11 cellular contexts compared by ENCODE assay signal in the genomic region with DNA sequence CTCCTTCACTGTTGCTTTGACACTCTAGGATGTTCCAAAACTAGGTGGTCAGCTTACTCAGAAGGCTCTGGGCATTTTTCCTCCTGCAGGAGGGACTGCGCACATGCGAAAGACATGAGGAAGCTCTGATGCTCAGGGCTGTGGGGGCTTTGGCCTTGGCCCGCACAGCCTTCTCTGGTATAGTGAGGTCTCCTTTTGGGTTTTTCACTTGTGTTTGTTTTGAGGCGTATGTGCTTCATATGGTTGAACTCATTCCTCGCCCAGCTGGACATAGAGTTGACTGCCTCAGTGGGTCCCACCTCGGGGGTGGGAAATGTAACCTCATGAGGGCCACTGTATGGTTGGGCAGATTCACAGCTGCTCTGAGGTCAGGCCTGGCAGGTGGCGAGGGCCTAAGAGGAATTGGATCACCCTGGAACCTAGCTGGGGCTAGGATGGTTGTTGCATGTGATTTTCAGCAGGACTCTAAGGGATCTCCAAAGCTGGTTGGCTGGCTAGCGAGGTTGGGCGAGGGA.
DNase-seq lines count a peak whose midpoint lies in the region; ATAC-seq and TF ChIP-seq lines count a peak whose summit lies in the region.
"Had no signal": no experiment of that assay in that cellular context is flagged by ENCODE, and none has a peak within 500 bp of the region (broad histone marks: within the 10 kb centered on the region; RNA-seq: fewer than 3 reads in every experiment).

No MANE protein-coding gene starts in this region.

- TF ChIP-seq POLR2A in tibial nerve (IDR thresholded peaks at IDR 0.05) (no peak), ovary (IDR thresholded peaks at IDR 0.05) (no peak), gastroesophageal sphincter (IDR thresholded peaks at IDR 0.05) (no peak)

- H3K9me3 Mint-ChIP-seq in activated T-cell treated with anti-CD3 and anti-CD28 coated beads, Interleukin-2, amount 50 U/mL, for 72 hours, result no peaks in the 10 kb centered on the region

- no peak overlapping the region for H3K4me3 ChIP-seq in HL-60 (replicated peaks; ENCODE audit: insufficient read depth, low read length)
- no peak overlapping the region for H3K4me3 ChIP-seq in tibial nerve
- no peak overlapping the region for H3K4me3 ChIP-seq in ovary
- no peak overlapping the region for H3K4me3 ChIP-seq in gastroesophageal sphincter
- H3K4me3 ChIP-seq: skin epidermis, uterus had no signal

- DNase-seq in activated T-cell treated with anti-CD3 and anti-CD28 coated beads, Interleukin-2, amount 50 U/mL, for 72 hours, result no peak
- no peak for DNase-seq in activated T-cell treated with anti-CD3 and anti-CD28 coated beads, Interleukin-2, amount 50 U/mL, for 1 hour
- DNase-seq in HL-60 (ENCODE audit: low read depth in 1 of 2, low spot score in 1 of 2) (no peak), tibial nerve (ENCODE audit: low spot score in 2 of 2) (no peak), ovary (no peak)
- no peak for DNase-seq in effector CD4-positive, alpha-beta T cell
- DNase-seq: EL, uterus had no signal

- H3K27ac ChIP-seq in HL-60 (replicated peaks), result peak overlapping the region; percentile 11; the same call in 1 of the 2 replicates
- H3K27ac ChIP-seq in layer of hippocampus (ENCODE audit: low read depth, low read length), result peak overlapping the region; percentile 90
- peak overlapping the region; percentile 30 to 92 (median 71) for H3K27ac ChIP-seq in tibial nerve
- no peak overlapping the region for H3K27ac ChIP-seq in ovary
- peak overlapping the region in 2 of 4 donors; percentile 34 to 42 for H3K27ac ChIP-seq in gastroesophageal sphincter
- H3K27ac ChIP-seq: uterus had no signal

- H3K27me3 ChIP-seq in HL-60 (ENCODE audit: insufficient read depth, poor library complexity, severe bottlenecking) (no peaks in the 10 kb centered on the region), layer of hippocampus (ENCODE audit: control insufficient read depth, insufficient read depth, low read length) (no peaks in the 10 kb centered on the region), tibial nerve (no peaks in the 10 kb centered on the region), ovary (no peaks in the 10 kb centered on the region), gastroesophageal sphincter (no peaks in the 10 kb centered on the region)
- H3K27me3 ChIP-seq: uterus had no signal

- ATAC-seq in activated T-cell treated with anti-CD3 and anti-CD28 coated beads, Interleukin-2, amount 50 U/mL, for 72 hours (replicated peaks in 1 of 2), result peak in 1 of 2 donors; percentile 18
- no peak for ATAC-seq in gastroesophageal sphincter

- 96 to 97% methylated on average over 9 of the region's 9 CpGs for WGBS in tibial nerve, 2 donors
- 88 to 99% (median 93%) methylated on average over 9 of the region's 9 CpGs for WGBS in ovary, 3 donors
- 100% methylated on average over 2 of the region's 9 CpGs; no CpG with 5 or more reads in 1 of the 2 donors for WGBS in gastroesophageal sphincter (ENCODE audit: low coverage in 1 of 2), 2 donors

- H3K4me1 Mint-ChIP-seq in activated T-cell treated with anti-CD3 and anti-CD28 coated beads, Interleukin-2, amount 50 U/mL, for 72 hours (ENCODE audit: low read depth), result peaks cover 69% of the 10 kb centered on the region

- TF ChIP-seq CTCF in HL-60 (IDR thresholded peaks at IDR 0.05; ENCODE audit: insufficient read depth, low read length) (no peak), tibial nerve (IDR thresholded peaks at IDR 0.05) (no peak), ovary (IDR thresholded peaks at IDR 0.05) (no peak), gastroesophageal sphincter (IDR thresholded peaks at IDR 0.05) (no peak)

- no peak overlapping the region for H3K27ac Mint-ChIP-seq in activated T-cell treated with anti-CD3 and anti-CD28 coated beads, Interleukin-2, amount 50 U/mL, for 72 hours

- no peaks in the 10 kb centered on the region for H3K27me3 Mint-ChIP-seq in activated T-cell treated with anti-CD3 and anti-CD28 coated beads, Interleukin-2, amount 50 U/mL, for 72 hours (ENCODE audit: low read depth)

- H3K4me3 Mint-ChIP-seq in activated T-cell treated with anti-CD3 and anti-CD28 coated beads, Interleukin-2, amount 50 U/mL, for 72 hours, result peak overlapping the region; percentile 9 to 46

- H3K9me3 ChIP-seq in tibial nerve, result no peaks in the 10 kb centered on the region
- no peaks in the 10 kb centered on the region for H3K9me3 ChIP-seq in ovary
- no peaks in the 10 kb centered on the region for H3K9me3 ChIP-seq in gastroesophageal sphincter
- H3K9me3 ChIP-seq: uterus had no signal

- intact Hi-C loops in ovary (cut with DNase I), result no loop called here

- H3K36me3 ChIP-seq in tibial nerve (no peaks in the 10 kb centered on the region), ovary (no peaks in the 10 kb centered on the region), gastroesophageal sphincter (no peaks in the 10 kb centered on the region)
- H3K36me3 ChIP-seq: uterus had no signal

- peaks cover 3 to 4% of the 10 kb centered on the region in 2 donors for H3K36me3 Mint-ChIP-seq in activated T-cell treated with anti-CD3 and anti-CD28 coated beads, Interleukin-2, amount 50 U/mL, for 72 hours (ENCODE audit: insufficient read depth in 2 of 2)

- peaks cover 0 to 83% (median 54%) of the 10 kb centered on the region in 4 donors for H3K4me1 ChIP-seq in tibial nerve
- H3K4me1 ChIP-seq in ovary (ENCODE audit: insufficient read depth), result no peaks in the 10 kb centered on the region
- H3K4me1 ChIP-seq in gastroesophageal sphincter, result peaks cover 0 to 27% (median 0%) of the 10 kb centered on the region in 3 donors
- H3K4me1 ChIP-seq: uterus had no signal

- TF ChIP-seq EP300 in tibial nerve (IDR thresholded peaks at IDR 0.05) (no peak), ovary (IDR thresholded peaks at IDR 0.05) (no peak), gastroesophageal sphincter (IDR thresholded peaks at IDR 0.05) (no peak)

Comparison
In these comparisons a context has a peak if more than half of its experiments do, and no peak if none do; other contexts are left out.
1. H3K27ac ChIP-seq: peak in HL-60 (single experiment), layer of hippocampus (single experiment) and tibial nerve (4 of 4); none in ovary (0 of 2).